ENCODE assay signal across 1 cellular context in the genomic region with DNA sequence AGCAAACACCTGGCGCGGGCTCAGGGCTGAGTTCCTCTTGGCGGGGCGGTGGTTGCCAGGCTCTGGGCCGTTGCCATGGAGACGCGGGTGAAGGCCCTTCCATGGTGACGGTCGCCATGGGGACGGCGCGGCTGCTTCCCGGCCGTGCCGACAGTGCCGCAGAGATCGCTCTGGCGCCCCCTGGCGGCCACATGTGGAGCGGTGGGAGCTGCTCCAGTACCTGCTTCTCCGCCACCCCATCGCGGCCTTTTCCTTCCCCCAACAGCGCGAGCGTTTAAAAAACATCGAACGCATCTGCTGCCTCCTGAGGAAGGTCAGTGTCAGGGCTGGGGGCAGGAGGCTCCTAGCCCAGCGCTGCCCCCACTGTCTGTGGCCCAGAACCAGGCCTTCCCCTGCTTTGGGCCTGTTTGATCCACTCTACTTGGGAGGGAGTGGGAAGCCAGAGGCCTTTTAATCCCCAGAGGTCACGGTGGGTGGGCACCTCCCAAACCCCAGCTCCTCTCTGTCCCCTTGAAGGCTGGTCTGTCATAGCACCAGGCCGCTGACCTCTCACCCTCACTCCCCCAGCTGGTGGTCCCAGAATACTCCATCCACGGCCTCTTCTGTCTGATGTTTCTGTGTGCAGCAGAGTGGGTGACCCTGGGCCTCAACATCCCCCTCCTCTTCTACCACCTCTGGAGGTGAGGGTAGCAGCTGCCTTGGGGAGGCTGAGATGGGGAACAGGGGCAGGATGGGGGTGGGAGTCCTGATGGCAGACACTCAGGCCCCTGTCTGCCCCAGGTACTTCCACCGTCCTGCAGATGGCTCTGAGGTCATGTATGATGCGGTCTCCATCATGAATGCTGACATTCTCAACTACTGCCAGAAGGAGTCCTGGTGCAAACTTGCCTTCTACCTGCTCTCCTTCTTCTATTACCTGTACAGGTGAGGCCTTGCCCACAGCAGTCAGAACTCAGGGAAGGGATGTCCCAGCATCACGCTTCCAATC.
TF ChIP-seq lines count a peak whose summit lies in the region.

No MANE protein-coding gene starts in this region.

TF ChIP-seq in HEK293, 187 proteins besides CTCF, POLR2A, EP300 and RAD21 (continued from another document):
- TF ChIP-seq ZNF10 (tag by site-specific recombination; IDR thresholded peaks at IDR 0.05) = peak; percentile 43; the same call in 1 of the 2 replicates
- TF ChIP-seq, protein P1, sequence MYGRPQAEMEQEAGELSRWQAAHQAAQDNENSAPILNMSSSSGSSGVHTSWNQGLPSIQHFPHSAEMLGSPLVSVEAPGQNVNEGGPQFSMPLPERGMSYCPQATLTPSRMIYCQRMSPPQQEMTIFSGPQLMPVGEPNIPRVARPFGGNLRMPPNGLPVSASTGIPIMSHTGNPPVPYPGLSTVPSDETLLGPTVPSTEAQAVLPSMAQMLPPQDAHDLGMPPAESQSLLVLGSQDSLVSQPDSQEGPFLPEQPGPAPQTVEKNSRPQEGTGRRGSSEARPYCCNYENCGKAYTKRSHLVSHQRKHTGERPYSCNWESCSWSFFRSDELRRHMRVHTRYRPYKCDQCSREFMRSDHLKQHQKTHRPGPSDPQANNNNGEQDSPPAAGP (tag by site-specific recombination; IDR thresholded peaks at IDR 0.05) = 0 out of 2 replicates have a peak, but pooled peaks have one; percentile 28
- 0 out of 2 replicates have a peak, but pooled peaks have one; percentile 35 for TF ChIP-seq SP7 (tag by site-specific recombination; IDR thresholded peaks at IDR 0.05)
- TF ChIP-seq KLF8 (tag by site-specific recombination; IDR thresholded peaks at IDR 0.05) = no peak
- TF ChIP-seq, protein P2, sequence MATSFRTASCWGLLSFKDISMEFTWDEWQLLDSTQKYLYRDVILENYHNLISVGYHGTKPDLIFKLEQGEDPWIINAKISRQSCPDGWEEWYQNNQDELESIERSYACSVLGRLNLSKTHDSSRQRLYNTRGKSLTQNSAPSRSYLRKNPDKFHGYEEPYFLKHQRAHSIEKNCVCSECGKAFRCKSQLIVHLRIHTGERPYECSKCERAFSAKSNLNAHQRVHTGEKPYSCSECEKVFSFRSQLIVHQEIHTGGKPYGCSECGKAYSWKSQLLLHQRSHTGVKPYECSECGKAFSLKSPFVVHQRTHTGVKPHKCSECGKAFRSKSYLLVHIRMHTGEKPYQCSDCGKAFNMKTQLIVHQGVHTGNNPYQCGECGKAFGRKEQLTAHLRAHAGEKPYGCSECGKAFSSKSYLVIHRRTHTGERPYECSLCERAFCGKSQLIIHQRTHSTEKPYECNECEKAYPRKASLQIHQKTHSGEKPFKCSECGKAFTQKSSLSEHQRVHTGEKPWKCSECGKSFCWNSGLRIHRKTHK (tag by site-specific recombination; IDR thresholded peaks at IDR 0.05) = no peak
- peak; percentile 99 for TF ChIP-seq MYNN (tag by site-specific recombination; IDR thresholded peaks at IDR 0.05; ENCODE audit: borderline replicate concordance)
- 0 out of 2 replicates have a peak, but pooled peaks have one; percentile 28 for TF ChIP-seq ZIC2 (tag by site-specific recombination; IDR thresholded peaks at IDR 0.05)
- TF ChIP-seq KLF9 (tag by site-specific recombination; IDR thresholded peaks at IDR 0.05; ENCODE audit: low read depth) = no peak
- peak; percentile 17; the same call in 1 of the 2 replicates for TF ChIP-seq GLIS2 (tag by site-specific recombination; IDR thresholded peaks at IDR 0.05)
- TF ChIP-seq, protein P3, sequence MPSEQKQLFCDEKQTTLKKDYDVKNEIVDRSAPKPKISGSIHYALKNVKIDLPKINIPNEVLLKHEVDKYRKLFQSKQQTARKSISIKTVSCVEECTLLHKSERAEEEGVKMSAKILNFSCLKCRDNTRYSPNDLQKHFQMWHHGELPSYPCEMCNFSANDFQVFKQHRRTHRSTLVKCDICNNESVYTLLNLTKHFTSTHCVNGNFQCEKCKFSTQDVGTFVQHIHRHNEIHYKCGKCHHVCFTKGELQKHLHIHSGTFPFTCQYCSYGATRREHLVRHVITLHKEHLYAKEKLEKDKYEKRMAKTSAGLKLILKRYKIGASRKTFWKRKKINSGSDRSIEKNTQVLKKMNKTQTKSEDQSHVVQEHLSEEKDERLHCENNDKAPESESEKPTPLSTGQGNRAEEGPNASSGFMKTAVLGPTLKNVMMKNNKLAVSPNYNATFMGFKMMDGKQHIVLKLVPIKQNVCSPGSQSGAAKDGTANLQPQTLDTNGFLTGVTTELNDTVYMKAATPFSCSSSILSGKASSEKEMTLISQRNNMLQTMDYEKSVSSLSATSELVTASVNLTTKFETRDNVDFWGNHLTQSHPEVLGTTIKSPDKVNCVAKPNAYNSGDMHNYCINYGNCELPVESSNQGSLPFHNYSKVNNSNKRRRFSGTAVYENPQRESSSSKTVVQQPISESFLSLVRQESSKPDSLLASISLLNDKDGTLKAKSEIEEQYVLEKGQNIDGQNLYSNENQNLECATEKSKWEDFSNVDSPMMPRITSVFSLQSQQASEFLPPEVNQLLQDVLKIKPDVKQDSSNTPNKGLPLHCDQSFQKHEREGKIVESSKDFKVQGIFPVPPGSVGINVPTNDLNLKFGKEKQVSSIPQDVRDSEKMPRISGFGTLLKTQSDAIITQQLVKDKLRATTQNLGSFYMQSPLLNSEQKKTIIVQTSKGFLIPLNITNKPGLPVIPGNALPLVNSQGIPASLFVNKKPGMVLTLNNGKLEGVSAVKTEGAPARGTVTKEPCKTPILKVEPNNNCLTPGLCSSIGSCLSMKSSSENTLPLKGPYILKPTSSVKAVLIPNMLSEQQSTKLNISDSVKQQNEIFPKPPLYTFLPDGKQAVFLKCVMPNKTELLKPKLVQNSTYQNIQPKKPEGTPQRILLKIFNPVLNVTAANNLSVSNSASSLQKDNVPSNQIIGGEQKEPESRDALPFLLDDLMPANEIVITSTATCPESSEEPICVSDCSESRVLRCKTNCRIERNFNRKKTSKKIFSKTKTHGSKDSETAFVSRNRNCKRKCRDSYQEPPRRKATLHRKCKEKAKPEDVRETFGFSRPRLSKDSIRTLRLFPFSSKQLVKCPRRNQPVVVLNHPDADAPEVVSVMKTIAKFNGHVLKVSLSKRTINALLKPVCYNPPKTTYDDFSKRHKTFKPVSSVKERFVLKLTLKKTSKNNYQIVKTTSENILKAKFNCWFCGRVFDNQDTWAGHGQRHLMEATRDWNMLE (tag by site-specific recombination; conservative IDR thresholded peaks at IDR 0.05; ENCODE audit: low read depth) = no peak
- TF ChIP-seq ZNF777 (tag by site-specific recombination; IDR thresholded peaks at IDR 0.05; ENCODE audit: borderline replicate concordance) = no peak
- TF ChIP-seq ZNF660 (tag by site-specific recombination; IDR thresholded peaks at IDR 0.05) = 0 out of 2 replicates have a peak, but pooled peaks have one; percentile 35
- 0 out of 2 replicates have a peak, but pooled peaks have one; percentile 8 for TF ChIP-seq ZNF654 (tag by site-specific recombination; IDR thresholded peaks at IDR 0.05; ENCODE audit: low read depth)
- peak; percentile 60; the same call in 1 of the 2 replicates for TF ChIP-seq ZSCAN30 (tag by site-specific recombination; IDR thresholded peaks at IDR 0.05)
- no peak for TF ChIP-seq ZNF792 (tag by site-specific recombination; IDR thresholded peaks at IDR 0.05)
